Comparison of ENCODE assay signal across 8 cellular contexts in genomic region chr17:48051278-48051677, GRCh38. TPM values are rescaled to one million over a fixed set of nuclear protein-coding genes. Genes with fewer than 3 reads are reported as not detected.
DNase-seq lines count a peak whose midpoint lies in the region; ATAC-seq, FAIRE-seq and TF ChIP-seq lines count a peak whose summit lies in the region.

No MANE protein-coding gene starts in this region.

- TF ChIP-seq POLR2A in adrenal gland (IDR thresholded peaks at IDR 0.05) (no peak), stomach (IDR thresholded peaks at IDR 0.05) (no peak)

- DNase-seq in adrenal gland (peak in 3 of 7 donors; percentile 38 to 68 (median 55)), kidney (peak; percentile 85), stomach (no peak), DMS53 treated with DMSO at 0.1 percent for 48 hours (lab: John Stamatoyannopoulos, UW; ENCODE audit: unreplicated experiment) (no peak), AG08396 (ENCODE audit: low spot score) (no peak), DMS114 treated with DMSO at 0.1 percent for 48 hours (lab: John Stamatoyannopoulos, UW; ENCODE audit: unreplicated experiment) (no peak)

- H4K20me1 ChIP-seq in KMS-11 (ENCODE audit: insufficient read depth) = no peaks in the 10 kb centered on the region

- H3K27ac ChIP-seq in KMS-11 = peak overlapping the region; percentile 94; the same call in 1 of the 2 replicates
- H3K27ac ChIP-seq in adrenal gland = peak overlapping the region; percentile 25 to 98 (median 92)
- peak overlapping the region; percentile 95 to 98 for H3K27ac ChIP-seq in kidney (ENCODE audit: low read depth in 2 of 2, low read length in 2 of 2)
- H3K27ac ChIP-seq in stomach = peak overlapping the region; percentile 18 to 99 (median 97)

- peak overlapping the region; percentile 80 for H3K4me2 ChIP-seq in KMS-11

- TF ChIP-seq CTCF in KMS-11 (conservative IDR thresholded peaks at IDR 0.05; ENCODE audit: low read depth, low read length) (no peak), adrenal gland (IDR thresholded peaks at IDR 0.05) (no peak), kidney (IDR thresholded peaks at IDR 0.05; ENCODE audit: borderline replicate concordance, extremely low read depth, insufficient read depth) (no peak), stomach (IDR thresholded peaks at IDR 0.05) (no peak)

- ATAC-seq in HG03378 (IDR thresholded peaks at IDR 0.05; ENCODE audit: unreplicated experiment) = no peak

- H3K27me3 ChIP-seq in KMS-11 (ENCODE audit: insufficient read depth, low read depth) = no peaks in the 10 kb centered on the region
- H3K27me3 ChIP-seq in adrenal gland = no peaks in the 10 kb centered on the region
- H3K27me3 ChIP-seq in stomach = no peaks in the 10 kb centered on the region

- FAIRE-seq in kidney (lab: Jason Lieb, UNC) = no peak

- no peak for TF ChIP-seq EP300 in stomach (IDR thresholded peaks at IDR 0.05)

- H3K4me3 ChIP-seq in KMS-11 (IDR thresholded peaks at IDR 0.05; ENCODE audit: insufficient read depth, low read depth, low read length) (no peak overlapping the region), adrenal gland (peak overlapping the region in 1 of 4 donors; percentile 86), kidney (ENCODE audit: low read length in 2 of 2) (peak overlapping the region; percentile 55 to 94), stomach (peak overlapping the region in 2 of 4 donors; percentile 38 to 71)

- no peaks in the 10 kb centered on the region for H3K9me3 ChIP-seq in adrenal gland (replicated peaks in 1 of 3)
- H3K9me3 ChIP-seq in kidney (ENCODE audit: control insufficient read depth in 1 of 2, low read length in 2 of 2) = no peaks in the 10 kb centered on the region
- H3K9me3 ChIP-seq in stomach = no peaks in the 10 kb centered on the region

- H3K36me3 ChIP-seq in KMS-11 (ENCODE audit: insufficient read depth) (no peaks in the 10 kb centered on the region; the same call in 1 of the 2 replicates), adrenal gland (replicated peaks in 1 of 2) (peaks cover 0 to 14% of the 10 kb centered on the region in 2 donors), kidney (ENCODE audit: control insufficient read depth in 1 of 2, insufficient read depth in 2 of 2, low read length in 2 of 2) (peaks cover 6 to 18% of the 10 kb centered on the region in 2 donors), stomach (peaks cover 14 to 49% (median 34%) of the 10 kb centered on the region in 4 donors)

- peaks cover 88% of the 10 kb centered on the region for H3K79me2 ChIP-seq in KMS-11 (ENCODE audit: insufficient read depth, low read depth)

- H3K4me1 ChIP-seq in KMS-11 (ENCODE audit: low read depth, poor library complexity, severe bottlenecking) = peaks cover 73% of the 10 kb centered on the region
- peaks cover 70 to 79% of the 10 kb centered on the region in 2 donors for H3K4me1 ChIP-seq in adrenal gland (replicated peaks in 1 of 2)
- peaks cover 49 to 54% of the 10 kb centered on the region in 2 donors for H3K4me1 ChIP-seq in kidney (ENCODE audit: control insufficient read depth in 1 of 2, insufficient read depth in 1 of 2, low read depth in 1 of 2, low read length in 2 of 2)
- peaks cover 78 to 84% (median 82%) of the 10 kb centered on the region in 4 donors for H3K4me1 ChIP-seq in stomach

- intact Hi-C loops in adrenal gland (cut with DNase I) = no loop called here
- intact Hi-C loops in kidney (cut with DNase I) = no loop called here
- intact Hi-C loops in stomach (cut with DNase I; ENCODE audit: low total_unique reads) = no loop called here

- no peak overlapping the region for H2AFZ ChIP-seq in KMS-11 (ENCODE audit: low read depth)

- no peak overlapping the region for H3K9ac ChIP-seq in KMS-11
- H3K9ac ChIP-seq in kidney (ENCODE audit: low read length in 2 of 2) = peak overlapping the region in 1 of 2 donors; percentile 47

- 45 to 90% (median 55%) methylated on average over 5 to 10 of the region's 10 CpGs for WGBS in adrenal gland, 4 donors
- 54 to 73% (median 61%) methylated on average over 8 to 10 of the region's 10 CpGs for WGBS in stomach, 5 donors

RNA-seq across cellular contexts. Expression of gene NFE2L1, which starts 3.1 kb away (rescaled TPM):
- 100 to 1,000 TPM; 150 to 432 (median 283) TPM for total RNA-seq in adrenal gland
- polyA plus RNA-seq in adrenal gland = 100 to 1,000 TPM in 2 of 3 donors, 10 to 100 TPM in 1; 77.9 to 403 (median 164) TPM
- 254 TPM for total RNA-seq in kidney
- 146 TPM for polyA plus RNA-seq in kidney (ENCODE audit: insufficient read depth, low read depth, low replicate concordance)
- total RNA-seq in stomach = 100 to 1,000 TPM in 3 of 5 donors, 10 to 100 TPM in 2; 51.4 to 160 (median 126) TPM
- polyA plus RNA-seq in stomach = 10 to 100 TPM; 25.2 to 39.5 (median 36.6) TPM

RNA-seq across cellular contexts. Expression of gene COPZ2, which starts 13.7 kb away (rescaled TPM):
- total RNA-seq in adrenal gland (10 to 100 TPM; 30.8 to 60.1 (median 42.4) TPM), kidney (24.9 TPM), stomach (100 to 1,000 TPM in 1 of 5 donors, 10 to 100 TPM in 2, 1 to 10 TPM in 2; 6.8 to 187 (median 12.3) TPM)
- polyA plus RNA-seq in adrenal gland (10 to 100 TPM; 33.4 to 53.6 (median 47.9) TPM), kidney (ENCODE audit: insufficient read depth, low read depth, low replicate concordance) (38.2 TPM), stomach (10 to 100 TPM; 17.0 to 20.4 (median 17.1) TPM)

RNA-seq across cellular contexts. Expression of gene CBX1, which starts 50.0 kb away (rescaled TPM):
- total RNA-seq in adrenal gland (10 to 100 TPM; 28.5 to 56.3 (median 37.7) TPM), kidney (40.2 TPM), stomach (10 to 100 TPM; 12.8 to 65.6 (median 40.3) TPM)
- polyA plus RNA-seq in adrenal gland (10 to 100 TPM; 13.2 to 49.9 (median 28.6) TPM), kidney (ENCODE audit: insufficient read depth, low read depth, low replicate concordance) (37.8 TPM), stomach (10 to 100 TPM; 21.3 to 27.3 (median 23.4) TPM)

RNA-seq across cellular contexts. Expression of gene SNX11, which starts 56.3 kb away (rescaled TPM):
- total RNA-seq in adrenal gland (10 to 100 TPM in 7 of 8 donors, 1 to 10 TPM in 1; 6.7 to 29.9 (median 19.0) TPM), kidney (25.3 TPM), stomach (10 to 100 TPM in 3 of 5 donors, 1 to 10 TPM in 2; 3.5 to 35.7 (median 13.8) TPM)
- polyA plus RNA-seq in adrenal gland (10 to 100 TPM in 2 of 3 donors, 1 to 10 TPM in 1; 8.9 to 12.9 (median 12.9) TPM), kidney (ENCODE audit: insufficient read depth, low read depth, low replicate concordance) (22.4 TPM), stomach (10 to 100 TPM; 13.2 to 16.8 (median 14.4) TPM)
